21 cellular contexts compared by ENCODE assay signal in genomic region chr3:31379598-31379997, GRCh38.
"Had no signal": no experiment of that assay in that cellular context is flagged by ENCODE, and none has a peak within 500 bp of the region (broad histone marks: within the 10 kb centered on the region; RNA-seq: fewer than 3 reads in every experiment).

No MANE protein-coding gene starts in this region.

- H3K4me3 Mint-ChIP-seq: IgD-negative memory B cell had no signal

- H3K27me3 Mint-ChIP-seq: IgD-negative memory B cell had no signal

- DNase-seq: KBM-7, MV-4-11, NCI-H1048, NCI-H1105, NCI-H1417, NCI-H1436 treated with DMSO at 0.1 percent for 48 hours, NCI-H1694, NCI-H187 treated with DMSO at 0.1 percent for 48 hours, NCI-H2029 treated with DMSO at 0.1 percent for 48 hours, NCI-H2171 treated with DMSO at 0.1 percent for 48 hours, NCI-H345, NCI-H446 treated with DMSO at 0.1 percent for 48 hours, NCI-H524, NCI-H526 treated with DMSO at 0.1 percent for 48 hours, NCI-H748 treated with DMSO at 0.1 percent for 48 hours, Right ventricle myocardium superior, RPMI8226, SIG-M5 had no signal

- H3K27me3 ChIP-seq: SJSA1 had no signal

- H3K9me3 ChIP-seq: SJSA1 had no signal

- H3K27ac Mint-ChIP-seq: IgD-negative memory B cell had no signal

- H3K4me3 ChIP-seq: SJSA1, SK-N-MC had no signal

- H3K36me3 ChIP-seq: SJSA1 had no signal

- H3K27ac ChIP-seq: SJSA1, SK-N-MC had no signal
